13 cellular contexts compared by ENCODE assay signal in the genomic region with DNA sequence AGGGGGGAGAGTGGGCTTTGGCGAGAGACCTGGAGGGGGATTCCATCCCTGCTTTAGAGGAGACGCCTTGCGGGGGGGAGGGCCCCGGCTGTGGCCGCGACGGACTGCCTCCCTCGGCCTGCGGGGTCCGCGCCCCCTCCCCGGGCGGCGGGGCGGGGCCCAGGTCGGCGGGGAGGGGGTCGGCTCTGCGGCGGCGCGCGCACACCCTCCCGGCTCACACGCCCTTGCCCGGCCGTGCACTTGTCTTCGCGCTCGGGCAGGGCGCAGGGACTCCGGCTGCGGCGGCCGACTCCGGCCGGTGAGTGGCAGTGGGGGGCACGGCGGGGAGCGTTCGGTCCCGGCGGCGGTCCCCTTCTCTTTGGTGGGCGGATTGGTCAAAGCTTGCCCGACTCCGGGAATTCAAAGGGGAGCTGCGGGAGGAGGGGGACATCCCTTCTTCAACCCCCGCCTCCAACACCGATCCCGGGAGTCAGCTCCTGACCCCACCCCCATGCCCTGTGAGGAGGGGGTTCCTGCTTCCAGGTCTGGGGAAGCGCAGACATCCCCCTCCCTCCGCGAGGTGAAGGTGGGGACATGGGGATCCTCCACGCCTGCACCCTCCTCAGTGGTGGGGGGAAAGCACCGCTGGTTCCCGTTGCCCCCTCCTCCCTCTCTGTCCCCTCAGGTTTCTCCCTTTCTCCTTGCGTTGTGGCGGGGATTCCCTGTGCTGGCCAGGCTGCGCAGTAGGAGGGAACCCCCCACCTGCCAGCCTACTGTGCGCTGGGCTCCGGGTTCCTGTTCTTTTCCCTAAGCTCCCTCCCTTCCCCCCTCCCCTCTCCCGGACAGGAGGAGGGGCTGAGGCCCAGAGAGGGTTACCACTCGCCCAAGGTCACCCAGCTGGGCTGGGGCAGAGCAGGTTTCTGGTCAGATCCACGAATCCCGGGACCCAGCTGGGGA. TPM values are rescaled to one million over a fixed set of nuclear protein-coding genes. Genes with fewer than 3 reads are reported as not detected.
A peak's percentile ranks its signal among the peaks of the same experiment; 100 is the strongest.
DNase-seq lines count a peak whose midpoint lies in the region; ATAC-seq, FAIRE-seq and TF ChIP-seq lines count a peak whose summit lies in the region.
"Had no signal": no experiment of that assay in that cellular context is flagged by ENCODE, and none has a peak within 500 bp of the region (broad histone marks: within the 10 kb centered on the region; RNA-seq: fewer than 3 reads in every experiment).

No MANE protein-coding gene starts in this region.

- intact Hi-C loops in PC-9 (cut with micrococcal nuclease; ENCODE audit: unreplicated experiment) = no loop called here

- POLR2A ChIA-PET in PC-9 (lab: Charles Lee; ENCODE audit: unreplicated experiment) = no interaction called here
- POLR2A ChIA-PET in RWPE1 (lab: Yijun Ruan, JAX; ENCODE audit: low non-redundant PET) = no interaction called here

- H2AFZ ChIP-seq in PC-9 = no peak overlapping the region

- peaks cover 45% of the 10 kb centered on the region for H3K27me3 Mint-ChIP-seq in stimulated activated naive CD8-positive, alpha-beta T cell treated with anti-CD3 and anti-CD28 coated beads, Interleukin-15, Interleukin-2, amounts not matched to agents 100 ng/mL and 50 ng/mL, for 24 hours

- no peaks in the 10 kb centered on the region for H3K79me2 ChIP-seq in PC-9 (ENCODE audit: low read depth)

- H3K27ac Mint-ChIP-seq in stimulated activated naive CD8-positive, alpha-beta T cell treated with anti-CD3 and anti-CD28 coated beads, Interleukin-15, Interleukin-2, amounts not matched to agents 100 ng/mL and 50 ng/mL, for 24 hours = no peak overlapping the region

- peaks cover 77% of the 10 kb centered on the region for H3K27me3 ChIP-seq in PC-9 (ENCODE audit: insufficient read depth, low read depth)
- peaks cover 61% of the 10 kb centered on the region for H3K27me3 ChIP-seq in iPS-20b (ENCODE audit: insufficient read depth, low read length)

- H3K27ac ChIP-seq in PC-9 (no peak overlapping the region), iPS-20b (ENCODE audit: low read length) (no peak overlapping the region), RWPE1 (no peak overlapping the region)
- H3K27ac ChIP-seq: HL-60, spleen had no signal

- TF ChIP-seq POLR2A in GM12891 (IDR thresholded peaks at IDR 0.05; ENCODE audit: low read depth, low read length) = no peak

- no peak overlapping the region for H3K9ac ChIP-seq in iPS-20b (ENCODE audit: low read depth, low read length)

- H3K4me1 Mint-ChIP-seq in stimulated activated naive CD8-positive, alpha-beta T cell treated with anti-CD3 and anti-CD28 coated beads, Interleukin-15, Interleukin-2, amounts not matched to agents 100 ng/mL and 50 ng/mL, for 24 hours (ENCODE audit: low read depth) = peaks cover 42% of the 10 kb centered on the region

- peak overlapping the region; percentile 66 for H3K4me3 Mint-ChIP-seq in stimulated activated naive CD8-positive, alpha-beta T cell treated with anti-CD3 and anti-CD28 coated beads, Interleukin-15, Interleukin-2, amounts not matched to agents 100 ng/mL and 50 ng/mL, for 24 hours

- no peak for ATAC-seq in stimulated activated naive CD8-positive, alpha-beta T cell treated with anti-CD3 and anti-CD28 coated beads, Interleukin-15, Interleukin-2, amounts not matched to agents 100 U/mL and 50 U/mL, for 24 hours
- no peak for ATAC-seq in HG03520 (IDR thresholded peaks at IDR 0.05; ENCODE audit: unreplicated experiment)

- FAIRE-seq in urothelium cell line (lab: Jason Lieb, UNC) (no peak), GM12891 (lab: Jason Lieb, UNC) (no peak)
- FAIRE-seq: bronchial epithelial cell had no signal

- peaks cover 23% of the 10 kb centered on the region for H3K4me1 ChIP-seq in PC-9 (replicated peaks; ENCODE audit: insufficient read depth)
- peaks cover 15% of the 10 kb centered on the region; the same call in 1 of the 2 replicates for H3K4me1 ChIP-seq in iPS-20b (ENCODE audit: insufficient read depth, low read length)

- H4K20me1 ChIP-seq in PC-9 (ENCODE audit: insufficient read depth) = no peaks in the 10 kb centered on the region; the same call in 1 of the 2 replicates

- H3K36me3 ChIP-seq in PC-9 (ENCODE audit: low read depth) (no peaks in the 10 kb centered on the region), iPS-20b (ENCODE audit: insufficient read depth, low read depth, low read length) (no peaks in the 10 kb centered on the region)
- H3K36me3 ChIP-seq: spleen had no signal

- H3K4me2 ChIP-seq in PC-9 = peak overlapping the region; percentile 63

- BruUV-seq in PC-9 (replicated peaks; lab: Mats Ljungman, UMichigan) = no TSS peak

- no peaks in the 10 kb centered on the region for H3K9me3 Mint-ChIP-seq in stimulated activated naive CD8-positive, alpha-beta T cell treated with anti-CD3 and anti-CD28 coated beads, Interleukin-15, Interleukin-2, amounts not matched to agents 100 ng/mL and 50 ng/mL, for 24 hours

- TF ChIP-seq CTCF in PC-9 (conservative IDR thresholded peaks at IDR 0.05) (no peak), RWPE1 (conservative IDR thresholded peaks at IDR 0.05; ENCODE audit: low read depth) (no peak)

- H3K9me3 ChIP-seq in PC-9 (ENCODE audit: insufficient read depth, low read depth) (no peaks in the 10 kb centered on the region), iPS-20b (ENCODE audit: insufficient read depth, low read depth, low read length) (no peaks in the 10 kb centered on the region)
- H3K9me3 ChIP-seq: spleen had no signal

- H3K9me2 ChIP-seq in PC-9 (ENCODE audit: insufficient read depth) = no peaks in the 10 kb centered on the region

- DNase-seq in stimulated activated naive CD8-positive, alpha-beta T cell treated with anti-CD3 and anti-CD28 coated beads, Interleukin-15, Interleukin-2, amounts not matched to agents 100 U/mL and 50 U/mL, for 24 hours = no peak
- no peak for DNase-seq in PC-9
- peak; percentile 17 for DNase-seq in urothelium cell line (ENCODE audit: low spot score)
- no peak for DNase-seq in GM12891 (ENCODE audit: insufficient read length, low spot score)
- DNase-seq in RWPE1 (ENCODE audit: low spot score) = no peak
- DNase-seq: DMS153, NCI-H1694 treated with DMSO at 0.1 percent for 48 hours, spleen had no signal

- H3F3A ChIP-seq in PC-9 (ENCODE audit: insufficient read depth, low read depth) = peaks cover 27% of the 10 kb centered on the region

- no peak overlapping the region for H3K4me3 ChIP-seq in PC-9
- peak overlapping the region; percentile 70 for H3K4me3 ChIP-seq in iPS-20b (ENCODE audit: low read length)

- H3K36me3 Mint-ChIP-seq in stimulated activated naive CD8-positive, alpha-beta T cell treated with anti-CD3 and anti-CD28 coated beads, Interleukin-15, Interleukin-2, amounts not matched to agents 100 ng/mL and 50 ng/mL, for 24 hours (ENCODE audit: low read depth) = no peaks in the 10 kb centered on the region

- CTCF ChIA-PET in PC-9 (lab: Charles Lee) = no interaction called here
- CTCF ChIA-PET in RWPE1 (lab: Yijun Ruan, JAX) = interaction anchor here (0.7 kb wide), 1 partner anchor 35 kb away, joined by 3 read pairs; no protein-coding TSS in a partner anchor

TF ChIP-seq in GM12891, 5 proteins besides CTCF, POLR2A, EP300 and RAD21:
- no peak for TF ChIP-seq POU2F2 (IDR thresholded peaks at IDR 0.05; ENCODE audit: low read depth, low read length)
- no peak for TF ChIP-seq TAF1 (IDR thresholded peaks at IDR 0.05; ENCODE audit: low read depth, low read length)
- no peak for TF ChIP-seq POLR2AphosphoS5 (IDR thresholded peaks at IDR 0.05; ENCODE audit: low read depth, low read length)
- TF ChIP-seq PAX5 (IDR thresholded peaks at IDR 0.05; ENCODE audit: insufficient read depth, low read length, severe bottlenecking) = no peak
- TF ChIP-seq SPI1 (IDR thresholded peaks at IDR 0.05; ENCODE audit: low read depth, low read length) = no peak

RNA-seq across cellular contexts. Expression of a gene that starts 14.6 kb away (rescaled TPM):
- total RNA-seq in PC-9 (2021) = 0.09 TPM in 1 of 2 replicates, not detected in the other
- 2.6 TPM for polyA plus RNA-seq in GM12891 (2012; ENCODE audit: low read depth, missing spikeins)
- total RNA-seq: bronchial epithelial cell, spleen had no signal

RNA-seq across cellular contexts. Expression of a gene that starts 19.5 kb away (rescaled TPM):
- total RNA-seq in PC-9 (2021) = 114 and 118 TPM in 2 replicates
- 79.4 TPM for polyA plus RNA-seq in GM12891 (2012; ENCODE audit: low read depth, missing spikeins)

RNA-seq across cellular contexts. Expression of a gene that starts 55.7 kb away (rescaled TPM):
- total RNA-seq in PC-9 (2021) = 15.5 and 20.6 TPM in 2 replicates
- polyA plus RNA-seq in GM12891 (2012; ENCODE audit: low read depth, missing spikeins) = 3.6 TPM
